1 cellular context compared by ENCODE assay signal in genomic region chr4:1723131-1723801, GRCh38.
TF ChIP-seq lines count a peak whose summit lies in the region.

No MANE protein-coding gene starts in this region.

TF ChIP-seq in IMR-90, 13 proteins besides CTCF, POLR2A, EP300 and RAD21:
- TF ChIP-seq USF2 (IDR thresholded peaks at IDR 0.05; ENCODE audit: low read depth, low read length) (no peak), RCOR1 (IDR thresholded peaks at IDR 0.05; ENCODE audit: insufficient replicate concordance, low read length) (no peak), MXI1 (IDR thresholded peaks at IDR 0.05; ENCODE audit: borderline replicate concordance, low read depth, low read length) (no peak), ELK1 (IDR thresholded peaks at IDR 0.05; ENCODE audit: borderline replicate concordance, low read depth, low read length) (no peak), NFE2L2 (IDR thresholded peaks at IDR 0.05; ENCODE audit: low read depth, low read length) (no peak), CEBPB (IDR thresholded peaks at IDR 0.05; ENCODE audit: low read depth, low read length) (no peak), MAZ (IDR thresholded peaks at IDR 0.05; ENCODE audit: borderline replicate concordance, low read depth, low read length) (no peak), CHD1 (IDR thresholded peaks at IDR 0.05; ENCODE audit: low read depth, low read length) (no peak), BHLHE40 (IDR thresholded peaks at IDR 0.05; ENCODE audit: low read depth, low read length) (no peak), MAFK (IDR thresholded peaks at IDR 0.05; ENCODE audit: low read depth, low read length) (no peak), RFX5 (IDR thresholded peaks at IDR 0.05; ENCODE audit: low read depth, low read length) (no peak), SMC3 (IDR thresholded peaks at IDR 0.05; ENCODE audit: low read depth, low read length) (no peak)
